In the genomic region with DNA sequence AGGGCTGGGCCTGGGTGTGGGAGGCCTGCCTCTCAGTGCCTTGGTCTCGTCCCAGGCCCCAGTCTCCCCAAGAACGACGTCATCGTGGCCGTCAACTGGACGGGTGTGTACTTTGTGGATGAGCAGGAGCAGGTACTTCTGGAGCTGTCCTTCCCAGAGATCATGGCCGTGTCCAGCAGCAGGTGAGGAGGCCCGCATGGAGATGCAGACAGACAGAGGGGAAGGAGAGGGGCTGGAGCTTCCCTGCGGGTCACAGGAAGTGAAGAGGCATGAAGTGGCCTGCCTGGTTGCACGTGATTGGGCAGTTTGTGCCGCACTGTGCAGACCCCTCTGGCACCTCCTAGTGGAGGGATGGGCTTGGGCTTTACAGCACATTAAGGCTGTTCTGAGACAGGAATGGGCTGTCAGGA, we compare ENCODE assay signal across 8 cellular contexts.
DNase-seq lines count a peak whose midpoint lies in the region; TF ChIP-seq lines count a peak whose summit lies in the region.

No MANE protein-coding gene starts in this region.

- no peaks in the 10 kb centered on the region for H3K79me2 ChIP-seq in Loucy (ENCODE audit: insufficient read depth, low read length)
- no peaks in the 10 kb centered on the region for H3K79me2 ChIP-seq in smooth muscle cell (ENCODE audit: low read depth)
- no peaks in the 10 kb centered on the region for H3K79me2 ChIP-seq in hepatocyte

- peaks cover 10% of the 10 kb centered on the region for H3K4me1 ChIP-seq in Loucy (ENCODE audit: insufficient read depth, low read length, poor library complexity, severe bottlenecking)
- H3K4me1 ChIP-seq in smooth muscle cell (ENCODE audit: low read depth) = no peaks in the 10 kb centered on the region
- no peaks in the 10 kb centered on the region for H3K4me1 ChIP-seq in hepatocyte (ENCODE audit: insufficient read depth)

- DNase-seq in NCI-H526 (lab: John Stamatoyannopoulos, UW) = peak; percentile 25 to 63
- no peak for DNase-seq in NCI-H526 treated with DMSO at 0.1 percent for 48 hours (lab: John Stamatoyannopoulos, UW)
- DNase-seq in cerebellar cortex (ENCODE audit: low spot score) = peak; percentile 26
- DNase-seq in smooth muscle cell (lab: John Stamatoyannopoulos, UW; ENCODE audit: unreplicated experiment) = no peak
- no peak for DNase-seq in hepatocyte (ENCODE audit: low spot score)
- DNase-seq in hypothalamus (lab: John Stamatoyannopoulos, UW) = no peak
- DNase-seq in effector CD4-positive, alpha-beta T cell = no peak

- H2AFZ ChIP-seq in Loucy (ENCODE audit: low read length) (peak overlapping the region; percentile 70), smooth muscle cell (ENCODE audit: low read depth) (no peak overlapping the region), hepatocyte (no peak overlapping the region)

- H3K27ac ChIP-seq in smooth muscle cell (ENCODE audit: low read depth) = no peak overlapping the region
- no peak overlapping the region for H3K27ac ChIP-seq in hepatocyte

- no peaks in the 10 kb centered on the region for H3K9me3 ChIP-seq in Loucy (ENCODE audit: insufficient read depth, low read depth, low read length)
- H3K9me3 ChIP-seq in smooth muscle cell (replicated peaks; ENCODE audit: low read depth) = no peaks in the 10 kb centered on the region
- no peaks in the 10 kb centered on the region for H3K9me3 ChIP-seq in hepatocyte (ENCODE audit: low read depth)

- H3K9ac ChIP-seq in Loucy (ENCODE audit: low read depth, low read length, poor library complexity, severe bottlenecking) = no peak overlapping the region
- no peak overlapping the region for H3K9ac ChIP-seq in smooth muscle cell (ENCODE audit: low read depth)

- TF ChIP-seq CTCF in Loucy (conservative IDR thresholded peaks at IDR 0.05; ENCODE audit: low read length) = peak; percentile 78
- TF ChIP-seq CTCF in smooth muscle cell (IDR thresholded peaks at IDR 0.05; ENCODE audit: borderline replicate concordance, insufficient read depth, poor library complexity, severe bottlenecking) = peak; percentile 26
- TF ChIP-seq CTCF in hepatocyte (IDR thresholded peaks at IDR 0.05; ENCODE audit: poor library complexity) = no peak

- H3F3A ChIP-seq in Loucy (ENCODE audit: low read depth) (no peaks in the 10 kb centered on the region), smooth muscle cell (ENCODE audit: low read depth) (no peaks in the 10 kb centered on the region)

- H3K9me2 ChIP-seq in Loucy (replicated peaks; ENCODE audit: low read depth, low read length) (no peaks in the 10 kb centered on the region), hepatocyte (replicated peaks; ENCODE audit: insufficient read depth) (no peaks in the 10 kb centered on the region)

- H3K27me3 ChIP-seq in Loucy (ENCODE audit: insufficient read depth, low read length, poor library complexity, severe bottlenecking) (no peaks in the 10 kb centered on the region), smooth muscle cell (ENCODE audit: low read depth) (no peaks in the 10 kb centered on the region), hepatocyte (no peaks in the 10 kb centered on the region)

- WGBS in smooth muscle cell (ENCODE audit: low lambda C conversion rate) = 85% methylated on average over 11 of the region's 11 CpGs
- 83% methylated on average over 11 of the region's 11 CpGs for WGBS in hepatocyte (ENCODE audit: low lambda C conversion rate, missing lambda C conversion rate)

- no peaks in the 10 kb centered on the region for H4K20me1 ChIP-seq in Loucy (ENCODE audit: insufficient read depth, low read length, poor library complexity, severe bottlenecking)
- no peaks in the 10 kb centered on the region for H4K20me1 ChIP-seq in smooth muscle cell (ENCODE audit: low read depth)
- no peaks in the 10 kb centered on the region for H4K20me1 ChIP-seq in hepatocyte (ENCODE audit: insufficient read depth, poor library complexity, severe bottlenecking)

- H3K36me3 ChIP-seq in Loucy (ENCODE audit: insufficient read depth, low read length) (no peaks in the 10 kb centered on the region), smooth muscle cell (ENCODE audit: low read depth) (no peaks in the 10 kb centered on the region), hepatocyte (replicated peaks; ENCODE audit: insufficient read depth, low read depth) (no peaks in the 10 kb centered on the region)

- H3K4me2 ChIP-seq in Loucy (ENCODE audit: low read depth, low read length, poor library complexity, severe bottlenecking) = peak overlapping the region; percentile 7
- no peak overlapping the region for H3K4me2 ChIP-seq in smooth muscle cell
- no peak overlapping the region for H3K4me2 ChIP-seq in hepatocyte

- H3K4me3 ChIP-seq in Loucy (ENCODE audit: low read length, poor library complexity, severe bottlenecking) (no peak overlapping the region), smooth muscle cell (no peak overlapping the region), hepatocyte (no peak overlapping the region)

Comparison
In these comparisons a context has a peak if more than half of its experiments do, and no peak if none do; other contexts are left out.
1. DNase-seq: peak in NCI-H526 (2 of 2) and cerebellar cortex (single experiment); none in NCI-H526 treated with DMSO at 0.1 percent for 48 hours (single experiment), smooth muscle cell (single experiment), hepatocyte (single experiment), hypothalamus (0 of 51) and effector CD4-positive, alpha-beta T cell (single experiment).